ENCODE assay signal across 12 cellular contexts in the genomic region with DNA sequence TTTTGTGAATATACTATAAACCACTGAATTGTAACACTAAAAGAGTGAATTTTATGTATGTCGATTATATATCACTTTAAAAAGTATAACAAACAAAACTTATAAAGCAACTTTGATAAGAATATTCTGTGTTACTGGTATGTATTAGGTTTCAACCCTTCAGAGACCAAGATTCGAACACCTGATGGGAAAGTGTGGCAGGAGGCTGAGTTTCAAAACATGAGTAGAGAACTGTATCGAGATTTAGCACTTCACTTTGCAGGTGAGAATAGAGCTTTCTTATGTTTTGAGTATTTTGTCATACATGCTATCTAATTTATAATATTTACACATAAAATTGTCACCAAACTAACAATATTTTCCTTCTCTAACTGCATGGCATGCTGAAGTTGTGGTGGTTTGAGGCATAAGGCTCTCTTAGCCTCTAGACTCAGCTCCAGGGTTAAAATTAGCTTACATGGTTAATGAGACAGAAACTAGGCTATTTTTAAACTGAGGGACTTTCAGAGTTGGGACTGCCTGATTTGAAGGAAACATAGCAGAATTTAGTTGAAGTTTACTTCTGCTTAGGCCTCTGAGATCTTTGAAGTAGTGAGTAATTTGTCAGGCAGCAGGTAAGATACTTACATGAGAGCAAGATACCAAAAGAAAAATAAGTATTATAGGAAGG. TPM values are rescaled to one million over a fixed set of nuclear protein-coding genes. Genes with fewer than 3 reads are reported as not detected.
DNase-seq lines count a peak whose midpoint lies in the region; ATAC-seq and TF ChIP-seq lines count a peak whose summit lies in the region.
"Had no signal": no experiment of that assay in that cellular context is flagged by ENCODE, and none has a peak within 500 bp of the region (broad histone marks: within the 10 kb centered on the region; RNA-seq: fewer than 3 reads in every experiment).

No MANE protein-coding gene starts in this region.

- WGBS in SK-N-SH (ENCODE audit: low lambda C conversion rate) = 93% methylated on average over 3 of the region's 3 CpGs

- no peaks in the 10 kb centered on the region for H3K9me3 ChIP-seq in SK-N-SH
- no peaks in the 10 kb centered on the region for H3K9me3 ChIP-seq in colonic mucosa

- intact Hi-C loops in colonic mucosa (cut with DNase I) = no loop called here

- no peak overlapping the region for H3K4me3 Mint-ChIP-seq in activated CD8-positive, alpha-beta T cell treated with anti-CD3 and anti-CD28 coated beads, Interleukin-2, amount 10 ng/mL, durations not matched to agents 7 days and 5 days

- peak; percentile 90 for ATAC-seq in GM18873 (IDR thresholded peaks at IDR 0.05; ENCODE audit: low FRiP score, unreplicated experiment)
- peak; percentile 88 for ATAC-seq in GM21576 (IDR thresholded peaks at IDR 0.05; ENCODE audit: unreplicated experiment)
- peak; percentile 84 for ATAC-seq in HG03139 (IDR thresholded peaks at IDR 0.05; ENCODE audit: unreplicated experiment)
- ATAC-seq in activated CD8-positive, alpha-beta T cell treated with anti-CD3 and anti-CD28 coated beads, Interleukin-2, amount 10 ng/mL, durations not matched to agents 7 days and 5 days = no peak
- ATAC-seq: SK-N-SH treated with all-trans-retinoic acid at 6 μM for 48 hours had no signal

- no peak overlapping the region for H3K4me2 ChIP-seq in SK-N-SH

- H3K27me3 Mint-ChIP-seq in activated CD8-positive, alpha-beta T cell treated with anti-CD3 and anti-CD28 coated beads, Interleukin-2, amount 10 ng/mL, durations not matched to agents 7 days and 5 days (ENCODE audit: low read depth) = no peaks in the 10 kb centered on the region

- H3K27ac Mint-ChIP-seq in activated CD8-positive, alpha-beta T cell treated with anti-CD3 and anti-CD28 coated beads, Interleukin-2, amount 10 ng/mL, durations not matched to agents 7 days and 5 days = no peak overlapping the region

- TF ChIP-seq CTCF in SK-N-SH (IDR thresholded peaks at IDR 0.05) (no peak), colonic mucosa (IDR thresholded peaks at IDR 0.05) (no peak)

- no peaks in the 10 kb centered on the region for H3K9me2 ChIP-seq in SK-N-SH

- H3K4me3 ChIP-seq in SK-N-SH (ENCODE audit: low read depth in 2 of 2, low read length in 1 of 2) (no peak overlapping the region), colonic mucosa (no peak overlapping the region)
- H3K4me3 ChIP-seq: lung had no signal

- H3K9me3 Mint-ChIP-seq in activated CD8-positive, alpha-beta T cell treated with anti-CD3 and anti-CD28 coated beads, Interleukin-2, amount 10 ng/mL, durations not matched to agents 7 days and 5 days (ENCODE audit: insufficient read depth) = peaks cover 3% of the 10 kb centered on the region

- no peak overlapping the region for H3K27ac ChIP-seq in SK-N-SH (ENCODE audit: low read depth in 2 of 2, low read length in 1 of 2)
- H3K27ac ChIP-seq in colonic mucosa = no peak overlapping the region
- H3K27ac ChIP-seq: brain microvascular endothelial cell had no signal

- H3K36me3 Mint-ChIP-seq in activated CD8-positive, alpha-beta T cell treated with anti-CD3 and anti-CD28 coated beads, Interleukin-2, amount 10 ng/mL, durations not matched to agents 7 days and 5 days (ENCODE audit: low read depth) = peaks cover 40% of the 10 kb centered on the region

- H3K4me1 ChIP-seq in SK-N-SH (ENCODE audit: control insufficient read depth in 1 of 2, insufficient read depth in 2 of 2, low read depth in 1 of 2, low read length in 1 of 2) = no peaks in the 10 kb centered on the region
- no peaks in the 10 kb centered on the region for H3K4me1 ChIP-seq in colonic mucosa

- H3K79me2 ChIP-seq in SK-N-SH (ENCODE audit: insufficient read depth) = peaks cover 19% of the 10 kb centered on the region; the same call in 1 of the 2 replicates

- no peak overlapping the region for H2AFZ ChIP-seq in SK-N-SH (ENCODE audit: low read depth)

- H3K4me1 Mint-ChIP-seq in activated CD8-positive, alpha-beta T cell treated with anti-CD3 and anti-CD28 coated beads, Interleukin-2, amount 10 ng/mL, durations not matched to agents 7 days and 5 days (ENCODE audit: low read depth) = no peaks in the 10 kb centered on the region

- H3F3A ChIP-seq in SK-N-SH (replicated peaks; ENCODE audit: insufficient read depth) = peaks cover 8% of the 10 kb centered on the region

- peak; percentile 52 for DNase-seq in myocyte (ENCODE audit: low read depth)
- DNase-seq in SK-N-SH = no peak
- no peak for DNase-seq in iPS-NIHi11 (ENCODE audit: low spot score)
- DNase-seq in colonic mucosa = no peak
- no peak for DNase-seq in activated CD8-positive, alpha-beta T cell treated with anti-CD3 and anti-CD28 coated beads, Interleukin-2, amount 10 ng/mL, durations not matched to agents 7 days and 5 days
- DNase-seq: brain microvascular endothelial cell, NCI-H2081 treated with DMSO at 0.1 percent for 48 hours had no signal

- no peak for TF ChIP-seq EP300 in SK-N-SH (IDR thresholded peaks at IDR 0.05; ENCODE audit: borderline replicate concordance in 1 of 2, low read depth in 1 of 2, low read length in 1 of 2)

- H3K27me3 ChIP-seq in SK-N-SH (ENCODE audit: insufficient read depth) (no peaks in the 10 kb centered on the region), colonic mucosa (no peaks in the 10 kb centered on the region)
- H3K27me3 ChIP-seq: brain microvascular endothelial cell had no signal

- CTCF ChIA-PET in SK-N-SH (lab: Yijun Ruan, JAX) = interaction anchor here (0.7 kb wide), 1 partner anchor 109 kb away, joined by 3 read pairs; no protein-coding TSS in a partner anchor
- CTCF ChIA-PET in activated CD8-positive, alpha-beta T cell treated with anti-CD3 and anti-CD28 coated beads, Interleukin-2, amount 10 ng/mL, durations not matched to agents 7 days and 5 days (lab: Charles Lee) = no interaction called here

- POLR2A ChIA-PET in SK-N-SH (lab: Yijun Ruan, JAX) = interaction anchor here (0.5 kb wide), 1 partner anchor 68 kb away, joined by 4 read pairs; no protein-coding TSS in a partner anchor
- POLR2A ChIA-PET in activated CD8-positive, alpha-beta T cell treated with anti-CD3 and anti-CD28 coated beads, Interleukin-2, amount 10 ng/mL, durations not matched to agents 7 days and 5 days (lab: Charles Lee) = no interaction called here

- H4K20me1 ChIP-seq in SK-N-SH (ENCODE audit: insufficient read depth) = no peaks in the 10 kb centered on the region

- no peak overlapping the region for H3K9ac ChIP-seq in SK-N-SH
- H3K9ac ChIP-seq in colonic mucosa (ENCODE audit: low read depth in 2 of 2, low read length in 2 of 2) = no peak overlapping the region

- H3K36me3 ChIP-seq in SK-N-SH (replicated peaks in 1 of 2; ENCODE audit: control insufficient read depth in 1 of 2, insufficient read depth in 2 of 2, low read length in 1 of 2) (peaks cover 30 to 32% of the 10 kb centered on the region in 2 experiments), colonic mucosa (no peaks in the 10 kb centered on the region)

- no peak for TF ChIP-seq RAD21 in SK-N-SH (IDR thresholded peaks at IDR 0.05; ENCODE audit: low read length)

TF ChIP-seq in SK-N-SH, 30 proteins besides CTCF, POLR2A, EP300 and RAD21:
- TF ChIP-seq RFX5 (IDR thresholded peaks at IDR 0.05; ENCODE audit: low read length) (no peak), FOSL2 (IDR thresholded peaks at IDR 0.05; ENCODE audit: borderline replicate concordance, low read depth) (no peak), TAF1 (IDR thresholded peaks at IDR 0.05; ENCODE audit: borderline replicate concordance, low read depth, low read length) (no peak), MXI1 (IDR thresholded peaks at IDR 0.05; ENCODE audit: low read depth, low read length) (no peak), TEAD4 (IDR thresholded peaks at IDR 0.05; ENCODE audit: borderline replicate concordance, insufficient read depth) (no peak), NFIC (IDR thresholded peaks at IDR 0.05; ENCODE audit: borderline replicate concordance) (no peak), MEF2A (IDR thresholded peaks at IDR 0.05; ENCODE audit: borderline replicate concordance, low read depth) (no peak), JUND (IDR thresholded peaks at IDR 0.05) (no peak), POLR2AphosphoS5 (IDR thresholded peaks at IDR 0.05; ENCODE audit: low read depth, low read length) (no peak), ZBTB33 (IDR thresholded peaks at IDR 0.05; ENCODE audit: borderline replicate concordance, low read depth) (no peak), RCOR1 (IDR thresholded peaks at IDR 0.05; ENCODE audit: low read length) (no peak), MAX (IDR thresholded peaks at IDR 0.05; ENCODE audit: low read depth) (no peak), RXRA (IDR thresholded peaks at IDR 0.05; ENCODE audit: borderline replicate concordance, low read depth) (no peak), YY1 (IDR thresholded peaks at IDR 0.05; ENCODE audit: low read depth) (no peak), SMC3 (IDR thresholded peaks at IDR 0.05; ENCODE audit: low read depth, low read length) (no peak), FOXM1 (IDR thresholded peaks at IDR 0.05; ENCODE audit: low read depth) (no peak)

RNA-seq across cellular contexts. Expression of gene CEP350, which starts 48.6 kb away (rescaled TPM):
- total RNA-seq in myocyte (40.3 and 58.0 TPM in 2 replicates), colonic mucosa (10 to 100 TPM; 34.7 to 50.6 TPM)
- polyA plus RNA-seq in myocyte (2012) = 4.5 TPM
- polyA plus RNA-seq in SK-N-SH (2012; rRNA removed) = 2.9 and 4.2 TPM in 2 replicates
- 4.6 and 5.5 TPM in 2 replicates for polyA plus RNA-seq in SK-N-SH (2012; cell fraction: cytosol; rRNA removed)
- polyA plus RNA-seq in SK-N-SH (2012; cell fraction: nucleus; rRNA removed) = 4.1 and 11.6 TPM in 2 replicates
- total RNA-seq in activated CD8-positive, alpha-beta T cell treated with anti-CD3 and anti-CD28 coated beads, Interleukin-2, amount 10 ng/mL, durations not matched to agents 7 days and 5 days = 10 to 100 TPM; 59.3 to 65.1 TPM
